8 cellular contexts compared by ENCODE assay signal in genomic region chr14:96741151-96741977, GRCh38. TPM values are rescaled to one million over a fixed set of nuclear protein-coding genes. Genes with fewer than 3 reads are reported as not detected.
A peak's percentile ranks its signal among the peaks of the same experiment; 100 is the strongest.
DNase-seq lines count a peak whose midpoint lies in the region; ATAC-seq, FAIRE-seq and TF ChIP-seq lines count a peak whose summit lies in the region.

No MANE protein-coding gene starts in this region.

- H3K79me2 ChIP-seq in H1 (ENCODE audit: control insufficient read depth in 1 of 2, insufficient read depth in 2 of 2, low read length in 2 of 2) = no peaks in the 10 kb centered on the region

- H3K9ac ChIP-seq in H1 (replicated peaks in 1 of 4; ENCODE audit: extremely low read depth in 1 of 4, low read depth in 3 of 4, low read length in 3 of 4) = no peak overlapping the region

- TF ChIP-seq EP300 in H1 (IDR thresholded peaks at IDR 0.05; ENCODE audit: borderline replicate concordance in 1 of 2, low read depth in 2 of 2, low read length in 2 of 2) = no peak

- H2BK15ac ChIP-seq in H1 (ENCODE audit: low read length) = no peak overlapping the region

- peak; percentile 87 to 92 for TF ChIP-seq RAD21 in H1 (IDR thresholded peaks at IDR 0.05 in 1 of 2, conservative IDR thresholded peaks at IDR 0.05 in 1 of 2; ENCODE audit: low read depth in 2 of 2, low read length in 2 of 2)

- H2BK120ac ChIP-seq in H1 (replicated peaks; ENCODE audit: low read depth, low read length) = no peak overlapping the region

- H3K23ac ChIP-seq in H1 (ENCODE audit: insufficient read length) = no peak overlapping the region

- no peak for TF ChIP-seq POLR2A in H1 (IDR thresholded peaks at IDR 0.05; ENCODE audit: control extremely low read depth in 1 of 2, low read depth in 2 of 2, low read length in 2 of 2)

- H3K14ac ChIP-seq in H1 (ENCODE audit: insufficient read length) = no peak overlapping the region

- H3K27me3 ChIP-seq in H1 (replicated peaks in 1 of 4; ENCODE audit: control insufficient read depth in 3 of 4, extremely low read depth in 1 of 4, insufficient read depth in 3 of 4, low read length in 3 of 4) = no peaks in the 10 kb centered on the region; a peak in 1 of 7 replicates

- H3K4ac ChIP-seq in H1 (replicated peaks; ENCODE audit: insufficient read length, low read depth, low read length) = no peak overlapping the region

- CTCF ChIA-PET in H1 (lab: Charles Lee; ENCODE audit: partially characterized antibody) = interaction anchor here (0.6 to 8.0 kb wide), 29 partner anchors 10 to 687 kb away, joined by 3 to 87 read pairs (median 3); partner anchors contain the start of gene VRK1

- H2BK5ac ChIP-seq in H1 (ENCODE audit: low read depth, low read length) = no peak overlapping the region

- H2AK5ac ChIP-seq in H1 (ENCODE audit: low read depth, low read length) = no peak overlapping the region

- peak overlapping the region; percentile 42; the same call in 1 of the 2 replicates for H2AFZ ChIP-seq in H1 (ENCODE audit: low read length)

- H3K27ac ChIP-seq in H1 (ENCODE audit: low read depth, low read length) (no peak overlapping the region), mesodermal cell (ENCODE audit: low read depth, low read length, severe bottlenecking) (no peak overlapping the region)

- H3K79me1 ChIP-seq in H1 (ENCODE audit: low read depth, low read length) = no peaks in the 10 kb centered on the region

- H3K4me1 ChIP-seq in H1 (replicated peaks in 1 of 4; ENCODE audit: control insufficient read depth in 3 of 4, insufficient read depth in 4 of 4, low read length in 3 of 4) = peaks cover 0 to 5% (median 3%) of the 10 kb centered on the region in 4 experiments
- H3K4me1 ChIP-seq in mesodermal cell (ENCODE audit: control insufficient read depth, insufficient read depth, low read length, poor library complexity, severe bottlenecking) = no peaks in the 10 kb centered on the region

- H3K18ac ChIP-seq in H1 (ENCODE audit: extremely low read depth, low read length) = no peak overlapping the region

- no peak overlapping the region for H3K56ac ChIP-seq in H1 (replicated peaks; ENCODE audit: insufficient read length, low read depth, low read length)

- no peak overlapping the region for H4K5ac ChIP-seq in H1 (ENCODE audit: insufficient read length, low read depth, low read length)

- H3K36me3 ChIP-seq in H1 (ENCODE audit: control insufficient read depth in 2 of 4, insufficient read depth in 4 of 4, low read length in 3 of 4) (no peaks in the 10 kb centered on the region), mesodermal cell (ENCODE audit: control insufficient read depth, insufficient read depth, low read length) (no peaks in the 10 kb centered on the region)

- 4% methylated on average over 41 of the region's 62 CpGs; no CpG with 5 or more reads in 1 of the 2 experiments for WGBS in H1 (ENCODE audit: extremely low coverage in 1 of 2, insufficient coverage in 1 of 2, insufficient read length in 1 of 2, insufficient replicate concordance in 2 of 2, low coverage in 1 of 2, low lambda C conversion rate in 2 of 2, missing lambda C conversion rate in 1 of 2), 2 experiments
- WGBS in mesodermal cell (ENCODE audit: insufficient coverage in 2 of 2), 2 experiments = 13 to 22% methylated on average over 34 to 35 of the region's 62 CpGs

- TF ChIP-seq CTCF in H1 (IDR thresholded peaks at IDR 0.05; ENCODE audit: control extremely low read depth in 1 of 3, insufficient read depth in 1 of 3, low read depth in 1 of 3, low read length in 3 of 3) = peak; percentile 73 to 88 (median 80)

- H3K4me3 ChIP-seq in GM08714 (ENCODE audit: low read length) (peak overlapping the region; percentile 13; the same call in 1 of the 2 replicates), H1 (ENCODE audit: extremely low read depth in 1 of 4, insufficient read depth in 2 of 4, low read depth in 3 of 4, low read length in 4 of 4) (peak overlapping the region; percentile 30 to 61 (median 47)), mesodermal cell (ENCODE audit: extremely low read depth, insufficient read depth, low read length, poor library complexity, severe bottlenecking) (peak overlapping the region; percentile 14)

- peak; percentile 65 for ATAC-seq in HG02588 (IDR thresholded peaks at IDR 0.05; ENCODE audit: unreplicated experiment)
- no peak for ATAC-seq in GM21619 (IDR thresholded peaks at IDR 0.05; ENCODE audit: unreplicated experiment)

- H2BK12ac ChIP-seq in H1 (ENCODE audit: low read depth, low read length) = no peak overlapping the region

- H3K4me2 ChIP-seq in H1 (ENCODE audit: insufficient read depth in 1 of 2, low read depth in 2 of 2, low read length in 2 of 2) = peak overlapping the region; percentile 4 to 84

- H2BK20ac ChIP-seq in H1 (ENCODE audit: low read length) = no peak overlapping the region

- no peaks in the 10 kb centered on the region for H4K20me1 ChIP-seq in H1 (replicated peaks in 1 of 2; ENCODE audit: control insufficient read depth in 1 of 2, insufficient read depth in 2 of 2, low read length in 2 of 2)

- peaks cover 8% of the 10 kb centered on the region; the same call in 1 of the 2 replicates for H3K23me2 ChIP-seq in H1 (ENCODE audit: low read depth, low read length)

- H4K8ac ChIP-seq in H1 (ENCODE audit: extremely low read depth, insufficient read depth, low read length) = peak overlapping the region; percentile 58

- FAIRE-seq in H1 (lab: Jason Lieb, UNC) = no peak

- no peak overlapping the region for H4K91ac ChIP-seq in H1 (replicated peaks; ENCODE audit: insufficient read length, low read length)

- no peaks in the 10 kb centered on the region for H3K9me3 ChIP-seq in H1 (ENCODE audit: insufficient read depth in 2 of 2, low read depth in 1 of 2, low read length in 1 of 2)
- no peaks in the 10 kb centered on the region for H3K9me3 ChIP-seq in mesodermal cell (ENCODE audit: control insufficient read depth, low read length)

- peak; percentile 41 for DNase-seq in NCI-H2227 treated with DMSO at 0.1 percent for 48 hours (lab: John Stamatoyannopoulos, UW)
- DNase-seq in activated CD8-positive, alpha-beta memory T cell treated with anti-CD3 and anti-CD28 coated beads for 24 hours = peak; percentile 94
- peak; percentile 10 to 94 for DNase-seq in H1 (ENCODE audit: low read depth in 1 of 2, low spot score in 2 of 2)
- peak; percentile 34 to 36 for DNase-seq in stimulated activated CD8-positive, alpha-beta memory T cell treated with anti-CD3 and anti-CD28 coated beads, Interleukin-15, amount 100 ng/mL, for 4 hours (ENCODE audit: low read depth in 2 of 2)

- POLR2A ChIA-PET in H1 (lab: Charles Lee; ENCODE audit: partially characterized antibody) = no interaction called here

TF ChIP-seq in H1, 55 proteins besides CTCF, POLR2A, EP300 and RAD21 (continues in another document):
- TF ChIP-seq MAX (IDR thresholded peaks at IDR 0.05) (peak; percentile 74), BACH1 (IDR thresholded peaks at IDR 0.05; ENCODE audit: low read length) (peak; percentile 53; the same call in 1 of the 2 replicates), EZH2 (IDR thresholded peaks at IDR 0.05; ENCODE audit: low read depth, low read length, severe bottlenecking) (no peak), CREB1 (IDR thresholded peaks at IDR 0.05) (peak; percentile 67), SIN3A (conservative IDR thresholded peaks at IDR 0.05 in 1 of 2, IDR thresholded peaks at IDR 0.05 in 1 of 2; ENCODE audit: low read depth in 1 of 2, low read length in 2 of 2) (0 out of 4 replicates have a peak, but pooled peaks of 1 of the 2 experiments have one; percentile 30), POU5F1 (IDR thresholded peaks at IDR 0.05; ENCODE audit: low read depth, low read length) (no peak), CBX8 (IDR thresholded peaks at IDR 0.05; ENCODE audit: borderline replicate concordance, low read depth, low read length) (no peak), NRF1 (IDR thresholded peaks at IDR 0.05; ENCODE audit: low read depth, low read length) (no peak), E2F6 (IDR thresholded peaks at IDR 0.05) (0 out of 2 replicates have a peak, but pooled peaks have one; percentile 13), CHD1 (IDR thresholded peaks at IDR 0.05; ENCODE audit: low read depth, low read length) (no peak), KDM5A (IDR thresholded peaks at IDR 0.05; ENCODE audit: low read length) (no peak), JUND (IDR thresholded peaks at IDR 0.05; ENCODE audit: low read length) (no peak), KDM4A (IDR thresholded peaks at IDR 0.05; ENCODE audit: low read depth, low read length, severe bottlenecking) (peak; percentile 52)

RNA-seq across cellular contexts. Expression of gene VRK1, which starts 55.8 kb away (rescaled TPM):
- 62.4 and 64.8 TPM in 2 replicates for total RNA-seq in H1 (2021; fragmentation: NEBNext Ultra II Directional; extraction: Animal tissue kit (Norgen Biotek cat#: 25700))
- 10.8 and 24.2 TPM in 2 replicates for polyA plus RNA-seq in H1 (2011; rRNA removed)
- polyA plus RNA-seq in H1 (2011; cell fraction: cytosol; rRNA removed) = 42.6 TPM
- polyA plus RNA-seq in H1 (2011; cell fraction: nucleus; rRNA removed) = 7.7 TPM
- polyA plus RNA-seq in H1 (2012, experiment 1 of 2) = 43.1 to 69.0 TPM (median 49.7 TPM) in 4 replicates
- polyA plus RNA-seq in H1 (2012, experiment 2 of 2) = 5.9 TPM
- 65.2 TPM for polyA plus RNA-seq in H1 (2013, experiment 1 of 2)
- polyA plus RNA-seq in H1 (2013, experiment 2 of 2) = 61.3 TPM
- 33.6 and 36.8 TPM in 2 replicates for polyA minus RNA-seq in H1 (2011; rRNA and poly(A)+ RNA removed)
- 22.2 TPM for polyA minus RNA-seq in H1 (2011; cell fraction: cytosol; rRNA and poly(A)+ RNA removed)
- 94.6 TPM for polyA minus RNA-seq in H1 (2011; cell fraction: nucleus; rRNA and poly(A)+ RNA removed)
- polyA plus RNA-seq in mesodermal cell (2013, experiment 1 of 2) = 30.3 TPM
- polyA plus RNA-seq in mesodermal cell (2013, experiment 2 of 2) = 34.7 TPM

Comparison
In these comparisons a context has a peak if more than half of its experiments do, and no peak if none do; other contexts are left out.
1. DNase-seq: peak in every context shown above with its lines; median percentile 94 in activated CD8-positive, alpha-beta memory T cell treated with anti-CD3 and anti-CD28 coated beads for 24 hours; 52 in H1; 41 in NCI-H2227 treated with DMSO at 0.1 percent for 48 hours; 35 in stimulated activated CD8-positive, alpha-beta memory T cell treated with anti-CD3 and anti-CD28 coated beads, Interleukin-15, amount 100 ng/mL, for 4 hours.